ENCODE assay signal across 1 cellular context in genomic region chr10:104316321-104317099, GRCh38.
TF ChIP-seq lines count a peak whose summit lies in the region.

No MANE protein-coding gene starts in this region.

TF ChIP-seq in H1, 55 proteins besides CTCF, POLR2A, EP300 and RAD21:
- TF ChIP-seq, protein P1, sequence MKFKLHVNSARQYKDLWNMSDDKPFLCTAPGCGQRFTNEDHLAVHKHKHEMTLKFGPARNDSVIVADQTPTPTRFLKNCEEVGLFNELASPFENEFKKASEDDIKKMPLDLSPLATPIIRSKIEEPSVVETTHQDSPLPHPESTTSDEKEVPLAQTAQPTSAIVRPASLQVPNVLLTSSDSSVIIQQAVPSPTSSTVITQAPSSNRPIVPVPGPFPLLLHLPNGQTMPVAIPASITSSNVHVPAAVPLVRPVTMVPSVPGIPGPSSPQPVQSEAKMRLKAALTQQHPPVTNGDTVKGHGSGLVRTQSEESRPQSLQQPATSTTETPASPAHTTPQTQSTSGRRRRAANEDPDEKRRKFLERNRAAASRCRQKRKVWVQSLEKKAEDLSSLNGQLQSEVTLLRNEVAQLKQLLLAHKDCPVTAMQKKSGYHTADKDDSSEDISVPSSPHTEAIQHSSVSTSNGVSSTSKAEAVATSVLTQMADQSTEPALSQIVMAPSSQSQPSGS (IDR thresholded peaks at IDR 0.05; ENCODE audit: low read length): no peak
- TF ChIP-seq USF2 (IDR thresholded peaks at IDR 0.05; ENCODE audit: low read length) (no peak), RFX5 (IDR thresholded peaks at IDR 0.05; ENCODE audit: borderline replicate concordance, low read depth, low read length) (peak; percentile 73; the same call in 1 of the 2 replicates), CHD1 (IDR thresholded peaks at IDR 0.05; ENCODE audit: low read depth, low read length) (no peak), CEBPB (IDR thresholded peaks at IDR 0.05; ENCODE audit: low read depth, low read length) (no peak), RXRA (IDR thresholded peaks at IDR 0.05; ENCODE audit: insufficient read depth, low read depth, low read length) (no peak), HDAC2 (IDR thresholded peaks at IDR 0.05; ENCODE audit: borderline replicate concordance in 1 of 2, low read depth in 2 of 2, low read length in 2 of 2) (0 out of 4 replicates have a peak, but pooled peaks of 1 of the 2 experiments have one; percentile 26), RNF2 (IDR thresholded peaks at IDR 0.05; ENCODE audit: borderline replicate concordance, low read depth, low read length, missing control alignments, poor library complexity, severe bottlenecking) (no peak), HDAC6 (IDR thresholded peaks at IDR 0.05; ENCODE audit: low read depth, low read length) (no peak), KDM1A (IDR thresholded peaks at IDR 0.05; ENCODE audit: borderline replicate concordance, low read length) (peak; percentile 84), SIRT6 (IDR thresholded peaks at IDR 0.05; ENCODE audit: low read length) (no peak), SP2 (IDR thresholded peaks at IDR 0.05; ENCODE audit: low read length) (no peak), GABPA (IDR thresholded peaks at IDR 0.05; ENCODE audit: borderline replicate concordance, insufficient read depth, low read length) (no peak), BACH1 (IDR thresholded peaks at IDR 0.05; ENCODE audit: low read length) (no peak)
- TF ChIP-seq, protein P2, sequence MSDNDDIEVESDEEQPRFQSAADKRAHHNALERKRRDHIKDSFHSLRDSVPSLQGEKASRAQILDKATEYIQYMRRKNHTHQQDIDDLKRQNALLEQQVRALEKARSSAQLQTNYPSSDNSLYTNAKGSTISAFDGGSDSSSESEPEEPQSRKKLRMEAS (IDR thresholded peaks at IDR 0.05): no peak
